In genomic region chr9:89915187-89915586, GRCh38 we compare ENCODE assay signal across 27 cellular contexts.
"Had no signal": no experiment of that assay in that cellular context is flagged by ENCODE, and none has a peak within 500 bp of the region (broad histone marks: within the 10 kb centered on the region; RNA-seq: fewer than 3 reads in every experiment).

No MANE protein-coding gene starts in this region.

- H3K9me3 Mint-ChIP-seq: activated naive CD8-positive, alpha-beta T cell treated with anti-CD3 and anti-CD28 coated beads, Interleukin-2, amount 10 ng/mL, durations not matched to agents 7 days and 5 days; activated T-helper 1 cell treated with anti-CD3 and anti-CD28 coated beads, Interleukin-12 subunit alpha, Interleukin-12 subunit beta, Interleukin-2, Interleukin-4 antibody, amounts not matched to agents 30 ng/mL and 10 ng/mL and 1 ng/mL, durations not matched to agents 14 hours and 24 hours and 36 hours had no signal

- H3K4me3 Mint-ChIP-seq: activated naive CD8-positive, alpha-beta T cell treated with anti-CD3 and anti-CD28 coated beads, Interleukin-2, amount 10 ng/mL, durations not matched to agents 7 days and 5 days; activated T-helper 1 cell treated with anti-CD3 and anti-CD28 coated beads, Interleukin-12 subunit alpha, Interleukin-12 subunit beta, Interleukin-2, Interleukin-4 antibody, amounts not matched to agents 30 ng/mL and 10 ng/mL and 1 ng/mL, durations not matched to agents 14 hours and 24 hours and 36 hours had no signal

- H3K36me3 Mint-ChIP-seq: activated naive CD8-positive, alpha-beta T cell treated with anti-CD3 and anti-CD28 coated beads, Interleukin-2, amount 10 ng/mL, durations not matched to agents 7 days and 5 days had no signal

- FAIRE-seq: K562 had no signal

- H3K4me1 ChIP-seq: breast epithelium had no signal

- H3K27ac ChIP-seq: breast epithelium, SJCRH30 had no signal

- H3K27me3 ChIP-seq: breast epithelium, SJCRH30 had no signal

- H3K9me3 ChIP-seq: breast epithelium, SJCRH30, SK-N-SH had no signal

- H3K36me3 ChIP-seq: breast epithelium, SJCRH30 had no signal

- H3K4me3 ChIP-seq: breast epithelium, K562, SJCRH30 had no signal

- DNase-seq: activated CD4-positive, alpha-beta T cell treated with anti-CD3 and anti-CD28 coated beads for 48 hours; activated CD4-positive, alpha-beta T cell treated with anti-CD3 and anti-CD28 coated beads, Interleukin-2, amount 50 U/mL, for 4 hours; activated CD4-positive, CD25-positive, alpha-beta regulatory T cell treated with anti-CD3 and anti-CD28 coated beads, Interleukin-2, amount 50 U/mL, for 72 hours; activated CD8-positive, alpha-beta memory T cell treated with anti-CD3 and anti-CD28 coated beads for 24 hours; activated effector memory CD4-positive, alpha-beta T cell treated with Interleukin-2 at 50 U/mL for 16 hours; activated naive CD4-positive, alpha-beta T cell treated with Interleukin-2 at 50 U/mL for 16 hours; activated naive CD8-positive, alpha-beta T cell treated with anti-CD3 and anti-CD28 coated beads, Interleukin-2, amount 10 ng/mL, durations not matched to agents 7 days and 5 days; aorta; Karpas-422; MM.1S; NCI-H1105; NCI-H1436; NCI-H1694 treated with DMSO at 0.1 percent for 48 hours; NCI-H2029 treated with DMSO at 0.1 percent for 48 hours; NCI-H510A treated with DMSO at 0.1 percent for 48 hours; NCI-H69; NK-92 treated with Interleukin-12 subunit alpha and Interleukin-12 subunit beta, amount 100 ng/mL, for 24 hours; OCI-M1; Right ventricle myocardium superior; RPMI8226; SJCRH30; SK-N-SH; T-helper 1 cell had no signal

- H3K27ac Mint-ChIP-seq: activated naive CD8-positive, alpha-beta T cell treated with anti-CD3 and anti-CD28 coated beads, Interleukin-2, amount 10 ng/mL, durations not matched to agents 7 days and 5 days; activated T-helper 1 cell treated with anti-CD3 and anti-CD28 coated beads, Interleukin-12 subunit alpha, Interleukin-12 subunit beta, Interleukin-2, Interleukin-4 antibody, amounts not matched to agents 30 ng/mL and 10 ng/mL and 1 ng/mL, durations not matched to agents 14 hours and 24 hours and 36 hours had no signal

- ATAC-seq: K562, Panc1 had no signal
